Comparison of ENCODE assay signal across 24 cellular contexts in genomic region chr17:19973146-19973545, GRCh38. TPM values are rescaled to one million over a fixed set of nuclear protein-coding genes. Genes with fewer than 3 reads are reported as not detected.
DNase-seq lines count a peak whose midpoint lies in the region; ATAC-seq and TF ChIP-seq lines count a peak whose summit lies in the region.
"Had no signal": no experiment of that assay in that cellular context is flagged by ENCODE, and none has a peak within 500 bp of the region (broad histone marks: within the 10 kb centered on the region; RNA-seq: fewer than 3 reads in every experiment).

No MANE protein-coding gene starts in this region.

- no peak overlapping the region for H3K23ac ChIP-seq in trophoblast cell (ENCODE audit: low read length)

- H3K27me3 Mint-ChIP-seq in activated naive CD4-positive, alpha-beta T cell treated with anti-CD3 and anti-CD28 coated beads, Interleukin-2, amount 50 U/mL, for 24 hours: no peaks in the 10 kb centered on the region
- no peaks in the 10 kb centered on the region for H3K27me3 Mint-ChIP-seq in CD8-positive, alpha-beta T cell (ENCODE audit: low read depth)
- H3K27me3 Mint-ChIP-seq in dendritic cell treated with granulocyte-macrophage colony-stimulating factor and Interleukin-4, amounts not matched to agents 40 ng/mL and 50 ng/mL, for 4 days: no peaks in the 10 kb centered on the region
- H3K27me3 Mint-ChIP-seq: CD4-positive, CD25-positive, alpha-beta regulatory T cell had no signal

- peaks cover 15% of the 10 kb centered on the region for H3K79me2 ChIP-seq in trophoblast cell (ENCODE audit: control insufficient read depth, insufficient read depth, low read length, poor library complexity)

- no peak for DNase-seq in activated naive CD4-positive, alpha-beta T cell treated with Interleukin-2 at 50 U/mL for 16 hours
- DNase-seq in CD8-positive, alpha-beta T cell: no peak
- no peak for DNase-seq in trophoblast cell
- no peak for DNase-seq in activated CD8-positive, alpha-beta memory T cell treated with anti-CD3 and anti-CD28 coated beads for 24 hours
- DNase-seq: CD4-positive, CD25-positive, alpha-beta regulatory T cell; COR-L47; DMS53; GM23248; H9; HFFc6; KBM-7; MG63; NCI-H1105 treated with DMSO at 0.1 percent for 48 hours; NCI-H146; NCI-H1930; NCI-H2107; NCI-H446; NCI-H524 treated with DMSO at 0.1 percent for 48 hours; NCI-H774; SIG-M5 had no signal

- H2BK5ac ChIP-seq in trophoblast cell (ENCODE audit: low read depth, low read length, poor library complexity): no peak overlapping the region

- H4K91ac ChIP-seq in trophoblast cell (ENCODE audit: low read depth, low read length): no peak overlapping the region

- no peak overlapping the region for H3K27ac ChIP-seq in CD8-positive, alpha-beta T cell (ENCODE audit: low read depth, low read length)
- H3K27ac ChIP-seq in trophoblast cell (ENCODE audit: low read depth, low read length): no peak overlapping the region
- H3K27ac ChIP-seq: GM23248 had no signal

- H3K18ac ChIP-seq in trophoblast cell (ENCODE audit: low read length): no peak overlapping the region

- CTCF ChIA-PET in CD8-positive, alpha-beta T cell (lab: Charles Lee): interaction anchor here (1.7 kb wide), 1 partner anchor 20 kb away, joined by 5 read pairs; no protein-coding TSS in a partner anchor

- no peak overlapping the region for H2AK5ac ChIP-seq in trophoblast cell (ENCODE audit: low read length)

- no peaks in the 10 kb centered on the region for H3K9me3 Mint-ChIP-seq in activated naive CD4-positive, alpha-beta T cell treated with anti-CD3 and anti-CD28 coated beads, Interleukin-2, amount 50 U/mL, for 24 hours
- no peaks in the 10 kb centered on the region for H3K9me3 Mint-ChIP-seq in CD8-positive, alpha-beta T cell
- H3K9me3 Mint-ChIP-seq in dendritic cell treated with granulocyte-macrophage colony-stimulating factor and Interleukin-4, amounts not matched to agents 40 ng/mL and 50 ng/mL, for 4 days: no peaks in the 10 kb centered on the region
- H3K9me3 Mint-ChIP-seq: H9, HFFc6 had no signal

- no CpG with 5 or more reads among the region's 2 CpGs for WGBS in trophoblast cell (ENCODE audit: extremely low coverage, insufficient coverage, insufficient read length)

- POLR2A ChIA-PET in CD8-positive, alpha-beta T cell (lab: Charles Lee): no interaction called here

- H3K4ac ChIP-seq in trophoblast cell (ENCODE audit: low read depth, low read length): peak overlapping the region; percentile 52

- no peak overlapping the region for H2BK120ac ChIP-seq in trophoblast cell (ENCODE audit: insufficient read depth, low read length, poor library complexity)

- no peak overlapping the region for H4K12ac ChIP-seq in trophoblast cell (ENCODE audit: low read depth, low read length)

- intact Hi-C loops in CD8-positive, alpha-beta T cell (cut with DNase I, micrococcal nuclease): loop anchor here in 1 of 2 experiments (10.0 kb wide), 3 partner anchors 108 to 608 kb away; partner anchors contain the start of genes B9D1 and ULK2
- intact Hi-C loops in dendritic cell treated with granulocyte-macrophage colony-stimulating factor and Interleukin-4, amounts not matched to agents 40 ng/mL and 50 ng/mL, for 4 days (cut with micrococcal nuclease): no loop called here

- no peak overlapping the region for H2AFZ ChIP-seq in trophoblast cell (ENCODE audit: insufficient read depth, low read length, poor library complexity)
- H2AFZ ChIP-seq: GM23248 had no signal

- peaks cover 68% of the 10 kb centered on the region for H3K4me1 Mint-ChIP-seq in activated naive CD4-positive, alpha-beta T cell treated with anti-CD3 and anti-CD28 coated beads, Interleukin-2, amount 50 U/mL, for 24 hours
- H3K4me1 Mint-ChIP-seq in CD8-positive, alpha-beta T cell (ENCODE audit: low read depth): peaks cover 66% of the 10 kb centered on the region
- peaks cover 56% of the 10 kb centered on the region for H3K4me1 Mint-ChIP-seq in dendritic cell treated with granulocyte-macrophage colony-stimulating factor and Interleukin-4, amounts not matched to agents 40 ng/mL and 50 ng/mL, for 4 days (ENCODE audit: low read depth)

- no peak for TF ChIP-seq CTCF in CD8-positive, alpha-beta T cell (IDR thresholded peaks at IDR 0.05)

- H3K36me3 ChIP-seq in CD8-positive, alpha-beta T cell (ENCODE audit: insufficient read depth, low read length): no peaks in the 10 kb centered on the region
- H3K36me3 ChIP-seq in trophoblast cell (ENCODE audit: control insufficient read depth in 1 of 2, insufficient read depth in 2 of 2, low read length in 2 of 2): peaks cover 7 to 11% of the 10 kb centered on the region in 2 experiments

- H3K27ac Mint-ChIP-seq in activated naive CD4-positive, alpha-beta T cell treated with anti-CD3 and anti-CD28 coated beads, Interleukin-2, amount 50 U/mL, for 24 hours: peak overlapping the region; percentile 55
- peak overlapping the region; percentile 65 for H3K27ac Mint-ChIP-seq in CD8-positive, alpha-beta T cell
- peak overlapping the region; percentile 48 for H3K27ac Mint-ChIP-seq in dendritic cell treated with granulocyte-macrophage colony-stimulating factor and Interleukin-4, amounts not matched to agents 40 ng/mL and 50 ng/mL, for 4 days
- H3K27ac Mint-ChIP-seq: H9, HFFc6 had no signal

- H4K8ac ChIP-seq in trophoblast cell (ENCODE audit: low read depth, low read length): no peak overlapping the region

- no peaks in the 10 kb centered on the region for H3K27me3 ChIP-seq in CD8-positive, alpha-beta T cell (ENCODE audit: insufficient read depth, low read length)
- no peaks in the 10 kb centered on the region for H3K27me3 ChIP-seq in trophoblast cell (ENCODE audit: insufficient read depth, low read length)
- H3K27me3 ChIP-seq: MG63 had no signal

- peaks cover 9% of the 10 kb centered on the region for H3K79me1 ChIP-seq in trophoblast cell (ENCODE audit: low read length)

- no peak overlapping the region for H3K9ac ChIP-seq in trophoblast cell (ENCODE audit: low read length)
- H3K9ac ChIP-seq: GM23248 had no signal

- no peak overlapping the region for H3K4me3 Mint-ChIP-seq in activated naive CD4-positive, alpha-beta T cell treated with anti-CD3 and anti-CD28 coated beads, Interleukin-2, amount 50 U/mL, for 24 hours
- no peak overlapping the region for H3K4me3 Mint-ChIP-seq in CD8-positive, alpha-beta T cell
- no peak overlapping the region for H3K4me3 Mint-ChIP-seq in dendritic cell treated with granulocyte-macrophage colony-stimulating factor and Interleukin-4, amounts not matched to agents 40 ng/mL and 50 ng/mL, for 4 days
- H3K4me3 Mint-ChIP-seq: H9, HFFc6 had no signal

- no peak overlapping the region for H2BK12ac ChIP-seq in trophoblast cell (ENCODE audit: low read length)

- ATAC-seq in CD8-positive, alpha-beta T cell: no peak
- no peak for ATAC-seq in GM21360 (IDR thresholded peaks at IDR 0.05; ENCODE audit: unreplicated experiment)

- H3K9me3 ChIP-seq in CD8-positive, alpha-beta T cell (ENCODE audit: low read length): no peaks in the 10 kb centered on the region
- peaks cover 1% of the 10 kb centered on the region for H3K9me3 ChIP-seq in trophoblast cell (ENCODE audit: insufficient read depth, low read depth, low read length)
- H3K9me3 ChIP-seq: MG63 had no signal

- peaks cover 21% of the 10 kb centered on the region for H3K4me1 ChIP-seq in CD8-positive, alpha-beta T cell (ENCODE audit: insufficient read depth, low read length)
- peaks cover under 1 to 6% of the 10 kb centered on the region in 2 experiments for H3K4me1 ChIP-seq in trophoblast cell (ENCODE audit: control insufficient read depth in 1 of 2, insufficient read depth in 2 of 2, low read length in 2 of 2)

- H3K4me2 ChIP-seq in trophoblast cell (ENCODE audit: low read length): no peak overlapping the region

- no peak overlapping the region for H3K4me3 ChIP-seq in CD8-positive, alpha-beta T cell (ENCODE audit: low read depth, low read length)
- H3K4me3 ChIP-seq in trophoblast cell (ENCODE audit: low read depth, low read length): no peak overlapping the region
- H3K4me3 ChIP-seq: GM23248, MG63 had no signal

- peaks cover 19% of the 10 kb centered on the region for H3K36me3 Mint-ChIP-seq in activated naive CD4-positive, alpha-beta T cell treated with anti-CD3 and anti-CD28 coated beads, Interleukin-2, amount 50 U/mL, for 24 hours
- peaks cover 62% of the 10 kb centered on the region for H3K36me3 Mint-ChIP-seq in CD8-positive, alpha-beta T cell
- peaks cover 75% of the 10 kb centered on the region for H3K36me3 Mint-ChIP-seq in dendritic cell treated with granulocyte-macrophage colony-stimulating factor and Interleukin-4, amounts not matched to agents 40 ng/mL and 50 ng/mL, for 4 days (ENCODE audit: low read depth)

- no peak overlapping the region for H3K14ac ChIP-seq in trophoblast cell (ENCODE audit: low read length)

RNA-seq across cellular contexts. Expression of gene AKAP10, which starts 4.5 kb away (rescaled TPM):
- total RNA-seq in CD8-positive, alpha-beta T cell: 10 to 100 TPM; 21.5 to 29.6 TPM
- 12.9 and 13.5 TPM in 2 replicates for polyA plus RNA-seq in trophoblast cell (2013)

RNA-seq across cellular contexts. Expression of gene SPECC1, which starts 36.0 kb away (rescaled TPM):
- 1 to 10 TPM; 6.9 to 8.8 TPM for total RNA-seq in CD8-positive, alpha-beta T cell
- polyA plus RNA-seq in trophoblast cell (2013): 88.8 and 95.3 TPM in 2 replicates
- total RNA-seq: G401 had no signal
